In the genomic region with DNA sequence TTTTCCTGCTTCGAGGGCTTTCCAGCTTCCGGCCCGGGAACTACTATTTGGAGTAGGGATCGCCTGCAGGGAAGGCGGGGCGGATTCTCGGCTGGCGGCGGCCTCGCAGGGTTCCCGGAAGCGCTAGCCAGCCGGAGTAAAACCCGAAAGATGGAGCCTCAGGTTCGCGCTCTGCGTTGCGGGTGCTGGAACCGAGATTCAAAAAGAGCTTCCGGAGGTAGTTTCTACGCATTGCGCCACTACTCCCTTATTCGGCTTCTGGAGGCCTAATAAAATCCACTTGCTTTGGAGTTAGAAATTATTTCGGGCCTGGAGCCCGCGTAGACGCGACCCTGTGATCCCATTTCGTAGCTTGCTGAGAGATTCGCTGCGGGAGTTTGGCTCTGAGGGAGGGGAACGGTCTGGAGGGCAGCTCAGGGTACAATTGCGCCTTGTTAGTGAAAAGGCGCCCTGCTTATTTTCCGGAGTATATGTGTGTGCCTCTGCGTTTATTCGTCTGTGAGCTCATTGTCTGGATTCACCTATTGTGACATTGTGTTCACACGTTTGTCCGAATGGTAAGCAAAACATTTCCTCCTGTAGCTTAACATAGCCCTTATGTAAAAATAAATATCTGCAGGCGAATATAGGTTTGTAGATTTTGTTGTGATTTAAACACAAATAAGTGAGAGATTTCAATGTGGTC, we compare ENCODE assay signal across 8 cellular contexts. TPM values are rescaled to one million over a fixed set of nuclear protein-coding genes. Genes with fewer than 3 reads are reported as not detected.
DNase-seq lines count a peak whose midpoint lies in the region; ATAC-seq and TF ChIP-seq lines count a peak whose summit lies in the region.

No MANE protein-coding gene starts in this region.

- H3K4me1 ChIP-seq in A673 (ENCODE audit: insufficient read depth, low read length, poor library complexity, severe bottlenecking) (peaks cover 30% of the 10 kb centered on the region), spleen (peaks cover 16 to 67% (median 50%) of the 10 kb centered on the region in 6 donors)

- no TSS peak for BruUV-seq in A673 (replicated peaks; lab: Mats Ljungman, UMichigan)

- H3K27ac ChIP-seq in A673 (ENCODE audit: low read depth, low read length, poor library complexity, severe bottlenecking), result peak overlapping the region; percentile 98
- no peak overlapping the region for H3K27ac ChIP-seq in caudate nucleus (ENCODE audit: low read depth, low read length)
- H3K27ac ChIP-seq in spleen, result no peak overlapping the region

- peak overlapping the region; percentile 72 for H3K4me3 ChIP-seq in A673 (ENCODE audit: low read depth, low read length, poor library complexity, severe bottlenecking)
- peak overlapping the region in 3 of 8 donors; percentile 3 to 48 (median 15) for H3K4me3 ChIP-seq in spleen

- CTCF ChIA-PET in A673 (lab: Charles Lee), result interaction anchor here (0.7 to 5.2 kb wide), 9 partner anchors 45 to 161 kb away, joined by 3 to 37 read pairs (median 13); no protein-coding TSS in a partner anchor
- CTCF ChIA-PET in activated B cell treated with CpG ODN at 0.5 μM for 24 hours (lab: Charles Lee), result interaction anchor here (0.6 to 3.7 kb wide), 12 partner anchors 11 to 309 kb away, joined by 3 to 16 read pairs (median 4); no protein-coding TSS in a partner anchor

- H3K27me3 Mint-ChIP-seq in activated B cell treated with CpG ODN at 0.5 μM for 24 hours (peaks cover 79% of the 10 kb centered on the region), progenitor cell of endocrine pancreas (peaks cover 100% of the 10 kb centered on the region)

- no peak for ATAC-seq in activated B cell treated with CpG ODN at 0.5 μM for 24 hours (ENCODE audit: low read depth)

- no peaks in the 10 kb centered on the region for H3K9me3 ChIP-seq in A673 (ENCODE audit: low read depth, low read length, poor library complexity, severe bottlenecking)
- no peaks in the 10 kb centered on the region for H3K9me3 ChIP-seq in spleen

- no peaks in the 10 kb centered on the region for H3K36me3 ChIP-seq in A673 (ENCODE audit: insufficient read depth, low read length, poor library complexity, severe bottlenecking)
- no peaks in the 10 kb centered on the region for H3K36me3 ChIP-seq in spleen

- H3K9me3 Mint-ChIP-seq in activated B cell treated with CpG ODN at 0.5 μM for 24 hours (peaks cover 5% of the 10 kb centered on the region), progenitor cell of endocrine pancreas (ENCODE audit: low read depth) (no peaks in the 10 kb centered on the region)

- TF ChIP-seq CTCF in A673 (conservative IDR thresholded peaks at IDR 0.05; ENCODE audit: low read depth, low read length) (no peak), GM10266 (IDR thresholded peaks at IDR 0.05; ENCODE audit: control insufficient read depth, insufficient read depth, low read depth, missing control alignments) (no peak), activated B cell treated with CpG ODN at 0.5 μM for 24 hours (IDR thresholded peaks at IDR 0.05) (no peak), progenitor cell of endocrine pancreas (IDR thresholded peaks at IDR 0.05; ENCODE audit: unreplicated experiment) (no peak), spleen (IDR thresholded peaks at IDR 0.05 in 8 of 11, conservative IDR thresholded peaks at IDR 0.05 in 3 of 11) (no peak)

- H3K36me3 Mint-ChIP-seq in activated B cell treated with CpG ODN at 0.5 μM for 24 hours (ENCODE audit: low read depth), result peaks cover 1% of the 10 kb centered on the region
- no peaks in the 10 kb centered on the region for H3K36me3 Mint-ChIP-seq in progenitor cell of endocrine pancreas (ENCODE audit: insufficient read depth)

- 6 to 10% (median 7%) methylated on average over 40 of the region's 40 CpGs for WGBS in spleen, 5 donors

- POLR2A ChIA-PET in A673 (lab: Charles Lee; ENCODE audit: low non-redundant PET), result interaction anchor here (0.5 to 0.6 kb wide), 5 partner anchors 58 to 682 kb away, joined by 3 to 10 read pairs (median 6); a partner anchor contains a TSS
- POLR2A ChIA-PET in activated B cell treated with CpG ODN at 0.5 μM for 24 hours (lab: Charles Lee), result interaction anchor here (0.5 to 0.7 kb wide), 2 partner anchors 29 to 184 kb away, joined by 4 to 5 read pairs; no protein-coding TSS in a partner anchor

- no peak for TF ChIP-seq POLR2A in spleen (IDR thresholded peaks at IDR 0.05)

- intact Hi-C loops in A673 (cut with micrococcal nuclease; ENCODE audit: unreplicated experiment), result loop anchor here (1.0 to 5.0 kb wide), 4 partner anchors 68 to 269 kb away; a partner anchor contains a TSS
- intact Hi-C loops in activated B cell treated with CpG ODN at 0.5 μM for 24 hours (cut with micrococcal nuclease), result loop anchor here (1.0 to 2.0 kb wide), 4 partner anchors 23 to 309 kb away; no protein-coding TSS in a partner anchor
- intact Hi-C loops in spleen (cut with DNase I; ENCODE audit: low total_unique reads), result loop anchor here (2.0 to 10.0 kb wide), 3 partner anchors 67 to 869 kb away; a partner anchor contains a TSS

- H3K4me1 Mint-ChIP-seq in activated B cell treated with CpG ODN at 0.5 μM for 24 hours, result peaks cover 39% of the 10 kb centered on the region
- H3K4me1 Mint-ChIP-seq in progenitor cell of endocrine pancreas (ENCODE audit: low read depth), result peaks cover 4% of the 10 kb centered on the region

- H3K4me3 Mint-ChIP-seq in activated B cell treated with CpG ODN at 0.5 μM for 24 hours (peak overlapping the region; percentile 67), progenitor cell of endocrine pancreas (ENCODE audit: low read depth) (no peak overlapping the region)

- no peaks in the 10 kb centered on the region for H3K27me3 ChIP-seq in A673 (replicated peaks; ENCODE audit: insufficient read depth, low read depth, low read length, poor library complexity)
- peaks cover 33 to 100% (median 100%) of the 10 kb centered on the region in 7 donors for H3K27me3 ChIP-seq in spleen (replicated peaks in 1 of 7)

- DNase-seq in A673 (ENCODE audit: low spot score) (peak; percentile 87), GM10266 (ENCODE audit: extremely low spot score) (peak; percentile 22), activated B cell treated with CpG ODN at 0.5 μM for 24 hours (peak; percentile 18), left kidney (ENCODE audit: low read depth, low spot score) (peak; percentile 43), progenitor cell of endocrine pancreas (ENCODE audit: low spot score, unreplicated experiment) (no peak), caudate nucleus (lab: John Stamatoyannopoulos, UW) (no peak), NCI-H524 treated with DMSO at 0.1 percent for 48 hours (lab: John Stamatoyannopoulos, UW) (no peak), spleen (no peak)

- peak overlapping the region; percentile 63 for H3K27ac Mint-ChIP-seq in activated B cell treated with CpG ODN at 0.5 μM for 24 hours
- H3K27ac Mint-ChIP-seq in progenitor cell of endocrine pancreas, result no peak overlapping the region

RNA-seq across cellular contexts. Expression of a gene that starts 0.7 kb away (rescaled TPM):
- total RNA-seq in A673 (2021) (25.5 and 47.8 TPM in 2 replicates), activated B cell treated with CpG ODN at 0.5 μM for 24 hours (not detected in 2 replicates), progenitor cell of endocrine pancreas (not detected in 2 replicates), spleen (not detected)
- polyA plus RNA-seq in spleen, result not detected

RNA-seq across cellular contexts. Expression of a gene that starts 1.4 kb away (rescaled TPM):
- total RNA-seq in A673 (2021) (78.3 and 129 TPM in 2 replicates), activated B cell treated with CpG ODN at 0.5 μM for 24 hours (not detected in 2 replicates), progenitor cell of endocrine pancreas (not detected in 2 replicates), spleen (not detected)
- not detected for polyA plus RNA-seq in spleen

RNA-seq across cellular contexts. Expression of a gene that starts 4.9 kb away (rescaled TPM):
- total RNA-seq in A673 (2021) (11.7 and 15.8 TPM in 2 replicates), activated B cell treated with CpG ODN at 0.5 μM for 24 hours (not detected in 2 replicates), progenitor cell of endocrine pancreas (not detected in 2 replicates), spleen (not detected)
- under 1 TPM in 1 of 3 donors, not detected in 2; 0.02 TPM for polyA plus RNA-seq in spleen

Comparison
In these comparisons a context has a peak if more than half of its experiments do, and no peak if none do; other contexts are left out.
1. DNase-seq: peak in A673 (single experiment), GM10266 (single experiment), activated B cell treated with CpG ODN at 0.5 μM for 24 hours (single experiment) and left kidney (single experiment); none in progenitor cell of endocrine pancreas (single experiment), caudate nucleus (0 of 61), NCI-H524 treated with DMSO at 0.1 percent for 48 hours (single experiment) and spleen (single experiment).
2. RNA of a gene that starts 0.7 kb away (total RNA-seq): 25.5 to 47.8 TPM in A673; not detected in activated B cell treated with CpG ODN at 0.5 μM for 24 hours, not detected in progenitor cell of endocrine pancreas and not detected in spleen; every median in the first group is over 10 times any median in the second.
3. RNA of a gene that starts 1.4 kb away (total RNA-seq): 78.3 to 129 TPM in A673; not detected in activated B cell treated with CpG ODN at 0.5 μM for 24 hours, not detected in progenitor cell of endocrine pancreas and not detected in spleen; every median in the first group is over 10 times any median in the second.
4. RNA of a gene that starts 4.9 kb away (total RNA-seq): 11.7 to 15.8 TPM in A673; not detected in activated B cell treated with CpG ODN at 0.5 μM for 24 hours, not detected in progenitor cell of endocrine pancreas and not detected in spleen; every median in the first group is over 10 times any median in the second.